In the genomic region with DNA sequence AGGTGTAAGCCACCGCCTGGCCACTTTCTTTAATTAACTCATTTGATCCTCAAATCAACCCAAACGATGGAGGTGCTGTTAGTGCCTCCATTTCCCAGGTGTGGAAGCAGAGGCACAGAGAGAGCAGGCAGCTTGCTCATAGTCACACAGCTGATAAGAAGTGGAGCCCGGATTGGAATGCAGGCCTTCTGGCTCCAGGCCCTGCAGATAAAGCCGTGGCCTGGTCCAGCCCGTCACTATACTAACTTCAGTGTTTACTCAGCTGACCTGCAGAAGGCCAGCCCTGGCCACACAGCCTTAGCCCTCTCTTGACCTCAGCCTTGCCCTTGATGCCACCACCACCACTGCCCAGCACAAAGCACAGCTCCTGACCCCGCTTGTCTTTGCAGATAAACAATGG, we compare ENCODE assay signal across 1 cellular context.
TF ChIP-seq lines count a peak whose summit lies in the region.

No MANE protein-coding gene starts in this region.

TF ChIP-seq in HepG2, 621 proteins besides CTCF, POLR2A, EP300 and RAD21:
- TF ChIP-seq RXRA (CRISPR knock-in tag; IDR thresholded peaks at IDR 0.05) (0 out of 2 replicates have a peak, but pooled peaks have one; percentile 23), IRF2 (CRISPR knock-in tag; IDR thresholded peaks at IDR 0.05) (no peak), KDM1A (CRISPR knock-in tag; IDR thresholded peaks at IDR 0.05) (0 out of 2 replicates have a peak, but pooled peaks have one; percentile 10), ZFP90 (CRISPR knock-in tag; IDR thresholded peaks at IDR 0.05; ENCODE audit: borderline replicate concordance) (no peak), FOXA1 (IDR thresholded peaks at IDR 0.05) (no peak), FOXA1 (CRISPR knock-in tag; IDR thresholded peaks at IDR 0.05) (peak; percentile 77), CEBPB (IDR thresholded peaks at IDR 0.05; ENCODE audit: borderline replicate concordance, low read depth, low read length) (no peak), HNRNPL (IDR thresholded peaks at IDR 0.05; ENCODE audit: low read depth, low read length) (0 out of 2 replicates have a peak, but pooled peaks have one; percentile 42), THAP11 (CRISPR knock-in tag; IDR thresholded peaks at IDR 0.05) (no peak), NAIF1 (CRISPR knock-in tag; IDR thresholded peaks at IDR 0.05; ENCODE audit: borderline replicate concordance) (no peak), ZNF572 (CRISPR knock-in tag; IDR thresholded peaks at IDR 0.05) (no peak), ZNF768 (CRISPR knock-in tag; IDR thresholded peaks at IDR 0.05) (peak; percentile 99), PPARG (CRISPR knock-in tag; conservative IDR thresholded peaks at IDR 0.05) (no peak), ZNF772 (CRISPR knock-in tag; IDR thresholded peaks at IDR 0.05) (no peak), ZNF577 (CRISPR knock-in tag; IDR thresholded peaks at IDR 0.05; ENCODE audit: borderline replicate concordance, low read depth) (no peak), FOXA3 (CRISPR knock-in tag; IDR thresholded peaks at IDR 0.05) (peak; percentile 35; the same call in 1 of the 2 replicates)
- TF ChIP-seq, protein P1, sequence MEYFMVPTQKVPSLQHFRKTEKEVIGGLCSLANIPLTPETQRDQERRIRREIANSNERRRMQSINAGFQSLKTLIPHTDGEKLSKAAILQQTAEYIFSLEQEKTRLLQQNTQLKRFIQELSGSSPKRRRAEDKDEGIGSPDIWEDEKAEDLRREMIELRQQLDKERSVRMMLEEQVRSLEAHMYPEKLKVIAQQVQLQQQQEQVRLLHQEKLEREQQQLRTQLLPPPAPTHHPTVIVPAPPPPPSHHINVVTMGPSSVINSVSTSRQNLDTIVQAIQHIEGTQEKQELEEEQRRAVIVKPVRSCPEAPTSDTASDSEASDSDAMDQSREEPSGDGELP (IDR thresholded peaks at IDR 0.05; ENCODE audit: borderline replicate concordance, low read depth): peak; percentile 89
- TF ChIP-seq, protein P2, sequence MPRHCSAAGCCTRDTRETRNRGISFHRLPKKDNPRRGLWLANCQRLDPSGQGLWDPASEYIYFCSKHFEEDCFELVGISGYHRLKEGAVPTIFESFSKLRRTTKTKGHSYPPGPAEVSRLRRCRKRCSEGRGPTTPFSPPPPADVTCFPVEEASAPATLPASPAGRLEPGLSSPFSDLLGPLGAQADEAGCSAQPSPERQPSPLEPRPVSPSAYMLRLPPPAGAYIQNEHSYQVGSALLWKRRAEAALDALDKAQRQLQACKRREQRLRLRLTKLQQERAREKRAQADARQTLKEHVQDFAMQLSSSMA (CRISPR knock-in tag; IDR thresholded peaks at IDR 0.05): no peak
- TF ChIP-seq, protein P3, sequence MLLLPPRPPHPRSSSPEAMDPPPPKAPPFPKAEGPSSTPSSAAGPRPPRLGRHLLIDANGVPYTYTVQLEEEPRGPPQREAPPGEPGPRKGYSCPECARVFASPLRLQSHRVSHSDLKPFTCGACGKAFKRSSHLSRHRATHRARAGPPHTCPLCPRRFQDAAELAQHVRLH (CRISPR knock-in tag; IDR thresholded peaks at IDR 0.05; ENCODE audit: borderline replicate concordance, low read depth): no peak
- TF ChIP-seq, protein P4, sequence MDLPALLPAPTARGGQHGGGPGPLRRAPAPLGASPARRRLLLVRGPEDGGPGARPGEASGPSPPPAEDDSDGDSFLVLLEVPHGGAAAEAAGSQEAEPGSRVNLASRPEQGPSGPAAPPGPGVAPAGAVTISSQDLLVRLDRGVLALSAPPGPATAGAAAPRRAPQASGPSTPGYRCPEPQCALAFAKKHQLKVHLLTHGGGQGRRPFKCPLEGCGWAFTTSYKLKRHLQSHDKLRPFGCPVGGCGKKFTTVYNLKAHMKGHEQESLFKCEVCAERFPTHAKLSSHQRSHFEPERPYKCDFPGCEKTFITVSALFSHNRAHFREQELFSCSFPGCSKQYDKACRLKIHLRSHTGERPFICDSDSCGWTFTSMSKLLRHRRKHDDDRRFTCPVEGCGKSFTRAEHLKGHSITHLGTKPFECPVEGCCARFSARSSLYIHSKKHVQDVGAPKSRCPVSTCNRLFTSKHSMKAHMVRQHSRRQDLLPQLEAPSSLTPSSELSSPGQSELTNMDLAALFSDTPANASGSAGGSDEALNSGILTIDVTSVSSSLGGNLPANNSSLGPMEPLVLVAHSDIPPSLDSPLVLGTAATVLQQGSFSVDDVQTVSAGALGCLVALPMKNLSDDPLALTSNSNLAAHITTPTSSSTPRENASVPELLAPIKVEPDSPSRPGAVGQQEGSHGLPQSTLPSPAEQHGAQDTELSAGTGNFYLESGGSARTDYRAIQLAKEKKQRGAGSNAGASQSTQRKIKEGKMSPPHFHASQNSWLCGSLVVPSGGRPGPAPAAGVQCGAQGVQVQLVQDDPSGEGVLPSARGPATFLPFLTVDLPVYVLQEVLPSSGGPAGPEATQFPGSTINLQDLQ (CRISPR knock-in tag; IDR thresholded peaks at IDR 0.05): no peak
- TF ChIP-seq, protein P5, sequence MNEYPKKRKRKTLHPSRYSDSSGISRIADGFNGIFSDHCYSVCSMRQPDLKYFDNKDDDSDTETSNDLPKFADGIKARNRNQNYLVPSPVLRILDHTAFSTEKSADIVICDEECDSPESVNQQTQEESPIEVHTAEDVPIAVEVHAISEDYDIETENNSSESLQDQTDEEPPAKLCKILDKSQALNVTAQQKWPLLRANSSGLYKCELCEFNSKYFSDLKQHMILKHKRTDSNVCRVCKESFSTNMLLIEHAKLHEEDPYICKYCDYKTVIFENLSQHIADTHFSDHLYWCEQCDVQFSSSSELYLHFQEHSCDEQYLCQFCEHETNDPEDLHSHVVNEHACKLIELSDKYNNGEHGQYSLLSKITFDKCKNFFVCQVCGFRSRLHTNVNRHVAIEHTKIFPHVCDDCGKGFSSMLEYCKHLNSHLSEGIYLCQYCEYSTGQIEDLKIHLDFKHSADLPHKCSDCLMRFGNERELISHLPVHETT (CRISPR knock-in tag; conservative IDR thresholded peaks at IDR 0.05): no peak
